Comparison of ENCODE assay signal across 20 cellular contexts in genomic region chr15:53446376-53446775, GRCh38.
"Had no signal": no experiment of that assay in that cellular context is flagged by ENCODE, and none has a peak within 500 bp of the region (broad histone marks: within the 10 kb centered on the region; RNA-seq: fewer than 3 reads in every experiment).

No MANE protein-coding gene starts in this region.

- H3K36me3 Mint-ChIP-seq: activated naive CD8-positive, alpha-beta T cell; natural killer cell treated with Interleukin-12 subunit alpha and Interleukin-12 subunit beta and Interleukin-15 and Interleukin-18, amount 100 ng/mL, for 72 hours; stimulated activated naive B cell treated with anti-CD40 and anti-IgM and Interleukin-4, amounts not matched to agents 10 μg/mL and 1 μg/mL and 100 μg/mL, for 72 hours had no signal

- H3K27me3 ChIP-seq: foreskin keratinocyte, right atrium auricular region, tibial artery, vagina had no signal

- H3K4me1 Mint-ChIP-seq: activated CD4-positive, alpha-beta T cell treated with anti-CD3 and anti-CD28 coated beads, Interleukin-2, amount 10 ng/mL, durations not matched to agents 7 days and 5 days; stimulated activated naive B cell treated with anti-CD40 and anti-IgM and Interleukin-4, amounts not matched to agents 10 μg/mL and 1 μg/mL and 100 μg/mL, for 72 hours had no signal

- H3K36me3 ChIP-seq: right atrium auricular region, tibial artery, vagina had no signal

- H3K9me3 Mint-ChIP-seq: activated CD4-positive, alpha-beta T cell treated with anti-CD3 and anti-CD28 coated beads, Interleukin-2, amount 10 ng/mL, durations not matched to agents 7 days and 5 days had no signal

- H3K27ac ChIP-seq: foreskin keratinocyte, right atrium auricular region, skin epidermis, tibial artery, vagina had no signal

- H3K27me3 Mint-ChIP-seq: natural killer cell treated with Interleukin-12 subunit alpha and Interleukin-12 subunit beta and Interleukin-15 and Interleukin-18, amount 100 ng/mL, for 72 hours; progenitor cell of endocrine pancreas; stimulated activated naive B cell treated with anti-CD40 and anti-IgM and Interleukin-4, amounts not matched to agents 10 μg/mL and 1 μg/mL and 100 μg/mL, for 72 hours had no signal

- H3K4me3 Mint-ChIP-seq: activated CD4-positive, alpha-beta T cell treated with anti-CD3 and anti-CD28 coated beads, Interleukin-2, amount 10 ng/mL, durations not matched to agents 7 days and 5 days; activated naive CD8-positive, alpha-beta T cell; natural killer cell treated with Interleukin-12 subunit alpha and Interleukin-12 subunit beta and Interleukin-15 and Interleukin-18, amount 100 ng/mL, for 72 hours; stimulated activated naive B cell treated with anti-CD40 and anti-IgM and Interleukin-4, amounts not matched to agents 10 μg/mL and 1 μg/mL and 100 μg/mL, for 72 hours had no signal

- H3K4me1 ChIP-seq: foreskin keratinocyte, right atrium auricular region, tibial artery, vagina had no signal

- H3K9me3 ChIP-seq: right atrium auricular region, tibial artery, vagina had no signal

- DNase-seq: activated CD4-positive, alpha-beta T cell treated with anti-CD3 and anti-CD28 coated beads, Interleukin-2, amount 10 ng/mL, durations not matched to agents 7 days and 5 days; activated CD8-positive, alpha-beta memory T cell treated with anti-CD3 and anti-CD28 coated beads, Interleukin-2, amount 50 U/mL, for 48 hours; activated gamma-delta T cell treated with Interleukin-2 at 50 U/mL for 16 hours; amniotic stem cell; caudate nucleus; foreskin keratinocyte; glutamatergic neuron; nucleus accumbens; stimulated activated CD4-positive, alpha-beta T cell treated with anti-CD3 and anti-CD28 coated beads, Interleukin-15, amount 100 ng/mL, for 24 hours; stimulated activated CD4-positive, alpha-beta T cell treated with anti-CD3 and anti-CD28 coated beads, Interleukin-4, amount 100 ng/mL, for 1 hour; stimulated activated naive B cell treated with anti-CD40 and anti-IgM and Interleukin-4, amounts not matched to agents 10 μg/mL and 1 μg/mL and 100 μg/mL, for 72 hours; tibial artery had no signal

- ATAC-seq: foreskin keratinocyte; natural killer cell treated with Interleukin-12 subunit alpha and Interleukin-12 subunit beta and Interleukin-15 and Interleukin-18, amount 100 ng/mL, for 72 hours; stimulated activated naive B cell treated with anti-CD40 and anti-IgM and Interleukin-4, amounts not matched to agents 10 μg/mL and 1 μg/mL and 100 μg/mL, for 72 hours had no signal

- FAIRE-seq: colon, endothelial cell of umbilical vein had no signal

- H3K27ac Mint-ChIP-seq: activated CD4-positive, alpha-beta T cell treated with anti-CD3 and anti-CD28 coated beads, Interleukin-2, amount 10 ng/mL, durations not matched to agents 7 days and 5 days; activated naive CD8-positive, alpha-beta T cell; natural killer cell treated with Interleukin-12 subunit alpha and Interleukin-12 subunit beta and Interleukin-15 and Interleukin-18, amount 100 ng/mL, for 72 hours; progenitor cell of endocrine pancreas; stimulated activated naive B cell treated with anti-CD40 and anti-IgM and Interleukin-4, amounts not matched to agents 10 μg/mL and 1 μg/mL and 100 μg/mL, for 72 hours had no signal

- H3K4me3 ChIP-seq: right atrium auricular region, skin epidermis, tibial artery, vagina had no signal
